ENCODE assay signal across 18 cellular contexts in genomic region chr12:100797246-100797645, GRCh38. TPM values are rescaled to one million over a fixed set of nuclear protein-coding genes. Genes with fewer than 3 reads are reported as not detected.
"Had no signal": no experiment of that assay in that cellular context is flagged by ENCODE, and none has a peak within 500 bp of the region (broad histone marks: within the 10 kb centered on the region; RNA-seq: fewer than 3 reads in every experiment).

No MANE protein-coding gene starts in this region.

- H3K4me3 ChIP-seq: lower lobe of right lung, right atrium auricular region had no signal

- H3K4me1 ChIP-seq: lower lobe of right lung, right atrium auricular region had no signal

- H3K9me3 ChIP-seq: lower lobe of right lung, right atrium auricular region had no signal

- H3K27ac ChIP-seq: foreskin keratinocyte, lower lobe of right lung, right atrium auricular region had no signal

- H3K4me1 Mint-ChIP-seq: naive B cell; stimulated activated naive B cell treated with anti-CD40 and anti-IgM and Interleukin-4, amounts not matched to agents 10 μg/mL and 1 μg/mL and 100 μg/mL, for 72 hours; T-cell had no signal

- ATAC-seq: effector memory CD8-positive, alpha-beta T cell; foreskin keratinocyte; left colon; lower lobe of right lung; stimulated activated naive B cell treated with anti-CD40 and anti-IgM and Interleukin-4, amounts not matched to agents 10 μg/mL and 1 μg/mL and 100 μg/mL, for 72 hours; T-cell had no signal

- H3K9me3 Mint-ChIP-seq: T-cell, type B pancreatic cell had no signal

- H3K36me3 Mint-ChIP-seq: stimulated activated naive B cell treated with anti-CD40 and anti-IgM and Interleukin-4, amounts not matched to agents 10 μg/mL and 1 μg/mL and 100 μg/mL, for 72 hours; T-cell; type B pancreatic cell had no signal

- H3K27ac Mint-ChIP-seq: effector memory CD8-positive, alpha-beta T cell; naive B cell; stimulated activated naive B cell treated with anti-CD40 and anti-IgM and Interleukin-4, amounts not matched to agents 10 μg/mL and 1 μg/mL and 100 μg/mL, for 72 hours; T-cell; type B pancreatic cell had no signal

- H3K36me3 ChIP-seq: lower lobe of right lung, right atrium auricular region had no signal

- DNase-seq: activated CD4-positive, alpha-beta T cell treated with anti-CD3 and anti-CD28 coated beads for 1 hour; activated CD4-positive, alpha-beta T cell treated with anti-CD3 and anti-CD28 coated beads, Interleukin-2, amount 50 U/mL, for 4 hours; activated effector memory CD4-positive, alpha-beta T cell treated with Interleukin-2 at 50 U/mL for 16 hours; activated naive CD4-positive, alpha-beta T cell treated with anti-CD3 and anti-CD28 coated beads, Interleukin-2, amount 50 U/mL, for 16 hours; cortex of kidney; effector memory CD8-positive, alpha-beta T cell; foreskin keratinocyte; left colon; lower lobe of right lung; naive B cell; stimulated activated CD4-positive, alpha-beta T cell treated with anti-CD3 and anti-CD28 coated beads, Interleukin-15, amount 100 ng/mL, for 24 hours; stimulated activated CD4-positive, alpha-beta T cell treated with anti-CD3 and anti-CD28 coated beads, Interleukin-4, amount 100 ng/mL, for 1 hour; stimulated activated naive B cell treated with anti-CD40 and anti-IgM and Interleukin-4, amounts not matched to agents 10 μg/mL and 1 μg/mL and 100 μg/mL, for 72 hours; T-cell; T1000 had no signal

- H3K4me3 Mint-ChIP-seq: effector memory CD8-positive, alpha-beta T cell; naive B cell; stimulated activated naive B cell treated with anti-CD40 and anti-IgM and Interleukin-4, amounts not matched to agents 10 μg/mL and 1 μg/mL and 100 μg/mL, for 72 hours; T-cell; type B pancreatic cell had no signal

RNA-seq across cellular contexts. Expression of gene ANO4, which starts 2.7 kb away (rescaled TPM):
- total RNA-seq: mononuclear cell had no signal
